ENCODE assay signal across 8 cellular contexts in the genomic region with DNA sequence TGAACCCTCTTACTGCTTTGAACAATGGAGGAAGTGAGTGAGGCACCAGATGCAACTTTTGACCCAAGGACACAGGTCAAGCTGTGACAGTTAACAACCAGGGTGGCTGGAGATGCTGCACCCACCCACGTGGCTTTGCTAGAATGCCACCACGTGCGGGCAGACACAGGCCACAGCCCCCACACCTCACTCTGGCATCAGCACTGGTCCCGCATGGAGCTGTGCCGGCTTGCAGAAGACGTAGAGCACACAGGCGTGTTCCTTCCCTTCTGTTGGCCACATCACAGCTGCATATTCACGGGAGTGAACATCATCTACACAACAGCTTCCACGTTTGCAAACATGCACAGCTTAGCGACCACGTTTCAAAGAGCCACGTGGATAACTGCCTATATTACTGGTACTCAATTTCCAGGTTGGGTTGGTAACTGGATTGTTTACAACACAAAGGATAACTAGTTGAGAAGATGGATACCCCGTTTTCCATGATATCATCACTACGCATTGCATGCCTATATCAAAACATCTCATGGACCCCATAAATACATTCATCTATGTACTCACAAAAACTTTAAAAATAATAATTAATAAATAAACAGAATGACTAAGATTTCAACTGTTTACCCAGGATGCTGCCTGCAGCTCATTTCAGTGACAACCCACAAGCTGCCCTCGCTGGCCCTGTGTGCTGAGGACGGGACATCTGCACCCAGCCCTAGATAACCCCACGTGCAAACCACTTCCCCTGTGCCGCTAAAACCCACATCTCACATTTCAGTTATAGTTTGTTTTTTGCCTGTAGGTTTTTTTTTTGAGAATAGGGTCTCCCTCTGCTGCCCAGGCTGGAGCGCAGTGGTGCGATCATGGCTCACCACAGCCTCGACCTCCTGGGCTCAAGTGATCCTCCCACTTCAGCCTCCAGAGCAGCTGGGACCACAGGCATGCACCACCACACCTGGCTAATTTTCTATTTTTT.
DNase-seq lines count a peak whose midpoint lies in the region; ATAC-seq and TF ChIP-seq lines count a peak whose summit lies in the region.
"Had no signal": no experiment of that assay in that cellular context is flagged by ENCODE, and none has a peak within 500 bp of the region (broad histone marks: within the 10 kb centered on the region; RNA-seq: fewer than 3 reads in every experiment).

No MANE protein-coding gene starts in this region.

- no peak overlapping the region for H3K4me3 Mint-ChIP-seq in HFFc6
- peak overlapping the region; percentile 59 to 77 (median 64) for H3K4me3 Mint-ChIP-seq in T-cell
- H3K4me3 Mint-ChIP-seq in brain, result peak overlapping the region in 4 of 5 experiments; percentile 23 to 69 (median 52)
- H3K4me3 Mint-ChIP-seq: stimulated activated memory B cell treated with anti-CD40 and anti-IgM and Interleukin-4, amounts not matched to agents 10 μg/mL and 1 μg/mL and 100 μg/mL, for 72 hours had no signal

- H3K27me3 Mint-ChIP-seq in HFFc6 (ENCODE audit: insufficient read depth), result peaks cover 3% of the 10 kb centered on the region
- no peaks in the 10 kb centered on the region for H3K27me3 Mint-ChIP-seq in T-cell
- peaks cover 2% of the 10 kb centered on the region for H3K27me3 Mint-ChIP-seq in brain
- H3K27me3 Mint-ChIP-seq: stimulated activated memory B cell treated with anti-CD40 and anti-IgM and Interleukin-4, amounts not matched to agents 10 μg/mL and 1 μg/mL and 100 μg/mL, for 72 hours had no signal

- TF ChIP-seq CTCF in HFFc6 (IDR thresholded peaks at IDR 0.05), result no peak
- no peak for TF ChIP-seq CTCF in brain (conservative IDR thresholded peaks at IDR 0.05)
- no peak for TF ChIP-seq CTCF in gastrocnemius medialis (IDR thresholded peaks at IDR 0.05 in 4 of 5, conservative IDR thresholded peaks at IDR 0.05 in 1 of 5)

- in situ Hi-C loops in gastrocnemius medialis (cut with MboI; ENCODE audit: low sequenced_read_pairs in 4 of 4), result no loop called here

- peaks cover 70% of the 10 kb centered on the region for H3K4me1 Mint-ChIP-seq in HFFc6 (ENCODE audit: low read depth)
- H3K4me1 Mint-ChIP-seq in T-cell, result peaks cover 93 to 94% (median 93%) of the 10 kb centered on the region in 3 donors
- H3K4me1 Mint-ChIP-seq in brain, result peaks cover 99% of the 10 kb centered on the region

- no peak for TF ChIP-seq POLR2A in gastrocnemius medialis (IDR thresholded peaks at IDR 0.05)

- no peak overlapping the region for H3K4me3 ChIP-seq in gastrocnemius medialis

- no peaks in the 10 kb centered on the region for H3K9me3 ChIP-seq in gastrocnemius medialis

- H3K27ac Mint-ChIP-seq in HFFc6 (peak overlapping the region; percentile 60; the same call in 1 of the 2 replicates), T-cell (peak overlapping the region; percentile 61 to 72), brain (peak overlapping the region; percentile 85 to 97 (median 93))
- H3K27ac Mint-ChIP-seq: stimulated activated memory B cell treated with anti-CD40 and anti-IgM and Interleukin-4, amounts not matched to agents 10 μg/mL and 1 μg/mL and 100 μg/mL, for 72 hours had no signal

- peaks cover 85 to 95% of the 10 kb centered on the region in 2 donors for H3K4me1 ChIP-seq in gastrocnemius medialis

- POLR2A ChIA-PET in T-cell (lab: Charles Lee), result interaction anchor here in 1 of 2 donors (0.7 kb wide), 1 partner anchor 10 kb away, joined by 3 read pairs; no protein-coding TSS in a partner anchor

- peak; percentile 36 to 45 (median 38) for ATAC-seq in T-cell (replicated peaks in 1 of 4)
- ATAC-seq in gastrocnemius medialis, result no peak
- ATAC-seq in GM19328 (IDR thresholded peaks at IDR 0.05; ENCODE audit: unreplicated experiment), result no peak
- ATAC-seq in HG02852 (IDR thresholded peaks at IDR 0.05; ENCODE audit: unreplicated experiment), result no peak
- ATAC-seq: stimulated activated memory B cell treated with anti-CD40 and anti-IgM and Interleukin-4, amounts not matched to agents 10 μg/mL and 1 μg/mL and 100 μg/mL, for 72 hours had no signal

- no peaks in the 10 kb centered on the region for H3K36me3 ChIP-seq in gastrocnemius medialis

- CTCF ChIA-PET in T-cell (lab: Charles Lee), result interaction anchor here in 1 of 2 donors (0.7 kb wide), 1 partner anchor 19 kb away, joined by 3 read pairs; no protein-coding TSS in a partner anchor

- no peak for DNase-seq in HFFc6
- DNase-seq in T-cell, result peak in 32 of 34 experiments; percentile 20 to 67 (median 50)
- DNase-seq in gastrocnemius medialis, result no peak
- no peak for DNase-seq in NCI-H2171 treated with DMSO at 0.1 percent for 48 hours (lab: John Stamatoyannopoulos, UW)

- H3K27me3 ChIP-seq in gastrocnemius medialis, result no peaks in the 10 kb centered on the region

- intact Hi-C loops in gastrocnemius medialis (cut with DNase I; ENCODE audit: low total_unique reads), result loop anchor here (5.0 kb wide), 1 partner anchor 56 kb away; no protein-coding TSS in a partner anchor

- no peaks in the 10 kb centered on the region for H3K9me3 Mint-ChIP-seq in HFFc6
- H3K9me3 Mint-ChIP-seq in T-cell, result no peaks in the 10 kb centered on the region
- H3K9me3 Mint-ChIP-seq in brain, result no peaks in the 10 kb centered on the region
- H3K9me3 Mint-ChIP-seq: stimulated activated memory B cell treated with anti-CD40 and anti-IgM and Interleukin-4, amounts not matched to agents 10 μg/mL and 1 μg/mL and 100 μg/mL, for 72 hours had no signal

- H3K36me3 Mint-ChIP-seq in HFFc6 (ENCODE audit: low read depth), result peaks cover 12% of the 10 kb centered on the region; the same call in 1 of the 2 replicates
- peaks cover 8% of the 10 kb centered on the region for H3K36me3 Mint-ChIP-seq in T-cell
- peaks cover 25% of the 10 kb centered on the region for H3K36me3 Mint-ChIP-seq in brain

- peak overlapping the region; percentile 52 to 82 (median 76) for H3K27ac ChIP-seq in gastrocnemius medialis

Comparison
In these comparisons a context has a peak if more than half of its experiments do, and no peak if none do; other contexts are left out.
1. DNase-seq: peak in T-cell (32 of 34); none in HFFc6 (single experiment), gastrocnemius medialis (0 of 2) and NCI-H2171 treated with DMSO at 0.1 percent for 48 hours (single experiment).
2. ATAC-seq: peak in T-cell (4 of 4); none in gastrocnemius medialis (0 of 2), GM19328 (single experiment) and HG02852 (single experiment).
3. Peak in every context shown above with its lines, with median percentiles within 50 percentile points of each other: H3K27ac Mint-ChIP-seq.